In genomic region chr2:222649801-222650200, GRCh38 we compare ENCODE assay signal across 1 cellular context.
TF ChIP-seq lines count a peak whose summit lies in the region.

No MANE protein-coding gene starts in this region.

TF ChIP-seq in K562, 482 proteins besides CTCF, POLR2A, EP300 and RAD21:
- TF ChIP-seq MAZ (CRISPR knock-in tag; conservative IDR thresholded peaks at IDR 0.05 in 1 of 2, IDR thresholded peaks at IDR 0.05 in 1 of 2), result no peak
- TF ChIP-seq RBM25 (IDR thresholded peaks at IDR 0.05; ENCODE audit: low read depth, low read length, severe bottlenecking), result peak; percentile 58
TF ChIP-seq in K562: peak in this region for 1.
